ENCODE assay signal across 8 cellular contexts in genomic region chr1:75785320-75785963, GRCh38. TPM values are rescaled to one million over a fixed set of nuclear protein-coding genes. Genes with fewer than 3 reads are reported as not detected.
A peak's percentile ranks its signal among the peaks of the same experiment; 100 is the strongest.
DNase-seq lines count a peak whose midpoint lies in the region; ATAC-seq and TF ChIP-seq lines count a peak whose summit lies in the region.

No MANE protein-coding gene starts in this region.

- H3K79me2 ChIP-seq in Loucy (ENCODE audit: insufficient read depth, low read length) (peaks cover 44% of the 10 kb centered on the region), neural cell (replicated peaks; ENCODE audit: insufficient read depth, low read length) (peaks cover 41% of the 10 kb centered on the region)

- H3K4me3 ChIP-seq in GM06990 (replicated peaks; ENCODE audit: low read depth, low read length) = peak overlapping the region; percentile 81
- peak overlapping the region; percentile 98 for H3K4me3 ChIP-seq in Loucy (ENCODE audit: low read length, poor library complexity, severe bottlenecking)
- peak overlapping the region; percentile 99 for H3K4me3 ChIP-seq in endocrine pancreas (ENCODE audit: control insufficient read depth, insufficient read depth, low read length)
- H3K4me3 ChIP-seq in neural cell (ENCODE audit: low read length) = peak overlapping the region; percentile 79

- no peaks in the 10 kb centered on the region for H3F3A ChIP-seq in Loucy (ENCODE audit: low read depth)
- no peaks in the 10 kb centered on the region for H3F3A ChIP-seq in neural cell (ENCODE audit: insufficient read depth, low read length, poor library complexity, severe bottlenecking)

- H3K4me2 ChIP-seq in Loucy (ENCODE audit: low read depth, low read length, poor library complexity, severe bottlenecking) (peak overlapping the region; percentile 80), neural cell (ENCODE audit: low read length) (peak overlapping the region; percentile 96)

- peaks cover 43% of the 10 kb centered on the region for H4K20me1 ChIP-seq in Loucy (ENCODE audit: insufficient read depth, low read length, poor library complexity, severe bottlenecking)
- no peaks in the 10 kb centered on the region for H4K20me1 ChIP-seq in neural cell (ENCODE audit: insufficient read depth)

- no peak for TF ChIP-seq EP300 in neural cell (conservative IDR thresholded peaks at IDR 0.05; ENCODE audit: poor library complexity, severe bottlenecking)

- peak overlapping the region; percentile 72 for H3K27ac ChIP-seq in neural cell (ENCODE audit: low read length)

- H3K9me3 ChIP-seq in Loucy (ENCODE audit: insufficient read depth, low read depth, low read length) (no peaks in the 10 kb centered on the region), endocrine pancreas (ENCODE audit: control insufficient read depth, low read length) (no peaks in the 10 kb centered on the region), neural cell (ENCODE audit: low read length) (no peaks in the 10 kb centered on the region)

- peak; percentile 13 for ATAC-seq in GM21786 (IDR thresholded peaks at IDR 0.05; ENCODE audit: unreplicated experiment)

- H2AFZ ChIP-seq in Loucy (ENCODE audit: low read length) (peak overlapping the region; percentile 92), neural cell (ENCODE audit: low read depth, low read length) (peak overlapping the region; percentile 96)

- H3K9me2 ChIP-seq in Loucy (replicated peaks; ENCODE audit: low read depth, low read length) (no peaks in the 10 kb centered on the region), neural cell (ENCODE audit: insufficient read depth, low read length) (no peaks in the 10 kb centered on the region)

- H3K36me3 ChIP-seq in GM06990 (ENCODE audit: control insufficient read depth, insufficient read depth, low read length) = peaks cover 2% of the 10 kb centered on the region; the same call in 1 of the 2 replicates
- peaks cover 6% of the 10 kb centered on the region; the same call in 1 of the 2 replicates for H3K36me3 ChIP-seq in Loucy (ENCODE audit: insufficient read depth, low read length)
- no peaks in the 10 kb centered on the region for H3K36me3 ChIP-seq in endocrine pancreas (ENCODE audit: control insufficient read depth, insufficient read depth, low read length)
- no peaks in the 10 kb centered on the region for H3K36me3 ChIP-seq in neural cell (ENCODE audit: insufficient read depth, low read length)

- no peak for TF ChIP-seq RAD21 in neural cell (conservative IDR thresholded peaks at IDR 0.05)

- DNase-seq in GM06990 (ENCODE audit: extremely low read depth, insufficient read length) = no peak
- no peak for DNase-seq in NCI-H128 (lab: John Stamatoyannopoulos, UW; ENCODE audit: unreplicated experiment)
- no peak for DNase-seq in NCI-H1048 (lab: John Stamatoyannopoulos, UW)
- DNase-seq in SKM-1 treated with dmso at 0.1 percent for 144 hours (lab: John Stamatoyannopoulos, UW; ENCODE audit: unreplicated experiment) = no peak

- H3K4me1 ChIP-seq in Loucy (ENCODE audit: insufficient read depth, low read length, poor library complexity, severe bottlenecking) (peaks cover 36% of the 10 kb centered on the region), endocrine pancreas (ENCODE audit: control insufficient read depth, insufficient read depth, low read length) (peaks cover 20% of the 10 kb centered on the region)

- H3K9ac ChIP-seq in Loucy (ENCODE audit: low read depth, low read length, poor library complexity, severe bottlenecking) (peak overlapping the region; percentile 95), endocrine pancreas (ENCODE audit: control insufficient read depth, insufficient read depth, low read length) (peak overlapping the region; percentile 78), neural cell (ENCODE audit: low read length) (peak overlapping the region; percentile 74)

- H3K27me3 ChIP-seq in GM06990 (replicated peaks; ENCODE audit: control insufficient read depth, insufficient read depth, low read length) (no peaks in the 10 kb centered on the region), Loucy (ENCODE audit: insufficient read depth, low read length, poor library complexity, severe bottlenecking) (no peaks in the 10 kb centered on the region), endocrine pancreas (ENCODE audit: control insufficient read depth, insufficient read depth, low read length) (no peaks in the 10 kb centered on the region), neural cell (ENCODE audit: insufficient read depth, low read depth, low read length) (no peaks in the 10 kb centered on the region)

- no peak for TF ChIP-seq CTCF in GM06990 (IDR thresholded peaks at IDR 0.05; ENCODE audit: insufficient read depth, low read length, poor library complexity, severe bottlenecking)
- TF ChIP-seq CTCF in Loucy (conservative IDR thresholded peaks at IDR 0.05; ENCODE audit: low read length) = no peak
- no peak for TF ChIP-seq CTCF in neural cell (IDR thresholded peaks at IDR 0.05; ENCODE audit: poor library complexity, severe bottlenecking)

TF ChIP-seq in neural cell, 6 proteins besides CTCF, POLR2A, EP300 and RAD21:
- no peak for TF ChIP-seq EZH2 (IDR thresholded peaks at IDR 0.05; ENCODE audit: borderline replicate concordance, insufficient read depth, low read length, poor library complexity, severe bottlenecking)
- no peak for TF ChIP-seq REST (IDR thresholded peaks at IDR 0.05; ENCODE audit: borderline replicate concordance)
- no peak for TF ChIP-seq TAF1 (IDR thresholded peaks at IDR 0.05; ENCODE audit: low read depth)
- no peak for TF ChIP-seq MXI1 (conservative IDR thresholded peaks at IDR 0.05; ENCODE audit: poor library complexity, severe bottlenecking)
- no peak for TF ChIP-seq POLR2AphosphoS5 (IDR thresholded peaks at IDR 0.05)
- no peak for TF ChIP-seq SMC3 (conservative IDR thresholded peaks at IDR 0.05; ENCODE audit: poor library complexity)

RNA-seq across cellular contexts. Expression of gene RABGGTB, which starts 0.6 kb away (rescaled TPM):
- polyA plus RNA-seq in neural cell = 120 and 132 TPM in 2 replicates
- 67.4 and 85.2 TPM in 2 replicates for polyA minus RNA-seq in neural cell

RNA-seq across cellular contexts. Expression of gene MSH4, which starts 11.2 kb away (rescaled TPM):
- 0.43 and 0.48 TPM in 2 replicates for polyA plus RNA-seq in neural cell
- 0.46 and 0.49 TPM in 2 replicates for polyA minus RNA-seq in neural cell
